In the genomic region with DNA sequence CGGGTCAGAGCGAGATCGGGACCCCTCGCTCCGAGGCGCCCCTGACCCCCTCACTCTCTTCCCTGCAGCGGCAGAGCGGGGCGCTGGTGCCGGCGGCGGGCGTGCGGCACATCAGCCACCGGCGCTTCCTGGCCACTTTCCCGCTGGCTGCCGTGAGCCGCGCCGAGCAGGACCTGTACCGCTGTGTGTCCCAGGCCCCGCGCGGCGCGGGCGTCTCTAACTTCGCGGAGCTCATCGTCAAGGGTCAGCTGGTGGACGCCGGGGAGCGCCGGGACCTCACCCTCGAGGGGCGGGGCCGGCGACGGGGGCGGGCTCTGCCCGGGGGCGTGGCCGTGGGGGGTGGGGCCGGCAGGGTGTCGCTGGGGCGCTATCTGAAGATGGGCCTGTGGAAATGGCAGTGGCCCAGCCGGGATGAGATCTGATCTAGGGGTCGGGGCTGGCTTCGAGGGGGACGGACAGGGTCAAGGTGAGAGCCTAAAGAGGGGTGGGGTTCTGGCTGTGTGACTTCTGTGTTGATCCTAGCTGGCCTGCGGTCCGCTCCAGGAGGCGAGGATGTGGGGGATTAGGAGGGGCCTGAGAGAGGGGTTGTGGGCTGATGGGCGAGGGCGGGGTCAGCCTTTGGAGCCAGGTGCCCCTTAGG, we compare ENCODE assay signal across 1 cellular context.
TF ChIP-seq lines count a peak whose summit lies in the region.

No MANE protein-coding gene starts in this region.

TF ChIP-seq in K562, 482 proteins besides CTCF, POLR2A, EP300 and RAD21 (continued from another document and continues in another):
- no peak for TF ChIP-seq CBX5 (IDR thresholded peaks at IDR 0.05; ENCODE audit: borderline replicate concordance, low read depth)
- TF ChIP-seq, protein P1, sequence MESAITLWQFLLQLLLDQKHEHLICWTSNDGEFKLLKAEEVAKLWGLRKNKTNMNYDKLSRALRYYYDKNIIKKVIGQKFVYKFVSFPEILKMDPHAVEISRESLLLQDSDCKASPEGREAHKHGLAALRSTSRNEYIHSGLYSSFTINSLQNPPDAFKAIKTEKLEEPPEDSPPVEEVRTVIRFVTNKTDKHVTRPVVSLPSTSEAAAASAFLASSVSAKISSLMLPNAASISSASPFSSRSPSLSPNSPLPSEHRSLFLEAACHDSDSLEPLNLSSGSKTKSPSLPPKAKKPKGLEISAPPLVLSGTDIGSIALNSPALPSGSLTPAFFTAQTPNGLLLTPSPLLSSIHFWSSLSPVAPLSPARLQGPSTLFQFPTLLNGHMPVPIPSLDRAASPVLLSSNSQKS (CRISPR knock-in tag; IDR thresholded peaks at IDR 0.05) = no peak
- TF ChIP-seq, protein P2, sequence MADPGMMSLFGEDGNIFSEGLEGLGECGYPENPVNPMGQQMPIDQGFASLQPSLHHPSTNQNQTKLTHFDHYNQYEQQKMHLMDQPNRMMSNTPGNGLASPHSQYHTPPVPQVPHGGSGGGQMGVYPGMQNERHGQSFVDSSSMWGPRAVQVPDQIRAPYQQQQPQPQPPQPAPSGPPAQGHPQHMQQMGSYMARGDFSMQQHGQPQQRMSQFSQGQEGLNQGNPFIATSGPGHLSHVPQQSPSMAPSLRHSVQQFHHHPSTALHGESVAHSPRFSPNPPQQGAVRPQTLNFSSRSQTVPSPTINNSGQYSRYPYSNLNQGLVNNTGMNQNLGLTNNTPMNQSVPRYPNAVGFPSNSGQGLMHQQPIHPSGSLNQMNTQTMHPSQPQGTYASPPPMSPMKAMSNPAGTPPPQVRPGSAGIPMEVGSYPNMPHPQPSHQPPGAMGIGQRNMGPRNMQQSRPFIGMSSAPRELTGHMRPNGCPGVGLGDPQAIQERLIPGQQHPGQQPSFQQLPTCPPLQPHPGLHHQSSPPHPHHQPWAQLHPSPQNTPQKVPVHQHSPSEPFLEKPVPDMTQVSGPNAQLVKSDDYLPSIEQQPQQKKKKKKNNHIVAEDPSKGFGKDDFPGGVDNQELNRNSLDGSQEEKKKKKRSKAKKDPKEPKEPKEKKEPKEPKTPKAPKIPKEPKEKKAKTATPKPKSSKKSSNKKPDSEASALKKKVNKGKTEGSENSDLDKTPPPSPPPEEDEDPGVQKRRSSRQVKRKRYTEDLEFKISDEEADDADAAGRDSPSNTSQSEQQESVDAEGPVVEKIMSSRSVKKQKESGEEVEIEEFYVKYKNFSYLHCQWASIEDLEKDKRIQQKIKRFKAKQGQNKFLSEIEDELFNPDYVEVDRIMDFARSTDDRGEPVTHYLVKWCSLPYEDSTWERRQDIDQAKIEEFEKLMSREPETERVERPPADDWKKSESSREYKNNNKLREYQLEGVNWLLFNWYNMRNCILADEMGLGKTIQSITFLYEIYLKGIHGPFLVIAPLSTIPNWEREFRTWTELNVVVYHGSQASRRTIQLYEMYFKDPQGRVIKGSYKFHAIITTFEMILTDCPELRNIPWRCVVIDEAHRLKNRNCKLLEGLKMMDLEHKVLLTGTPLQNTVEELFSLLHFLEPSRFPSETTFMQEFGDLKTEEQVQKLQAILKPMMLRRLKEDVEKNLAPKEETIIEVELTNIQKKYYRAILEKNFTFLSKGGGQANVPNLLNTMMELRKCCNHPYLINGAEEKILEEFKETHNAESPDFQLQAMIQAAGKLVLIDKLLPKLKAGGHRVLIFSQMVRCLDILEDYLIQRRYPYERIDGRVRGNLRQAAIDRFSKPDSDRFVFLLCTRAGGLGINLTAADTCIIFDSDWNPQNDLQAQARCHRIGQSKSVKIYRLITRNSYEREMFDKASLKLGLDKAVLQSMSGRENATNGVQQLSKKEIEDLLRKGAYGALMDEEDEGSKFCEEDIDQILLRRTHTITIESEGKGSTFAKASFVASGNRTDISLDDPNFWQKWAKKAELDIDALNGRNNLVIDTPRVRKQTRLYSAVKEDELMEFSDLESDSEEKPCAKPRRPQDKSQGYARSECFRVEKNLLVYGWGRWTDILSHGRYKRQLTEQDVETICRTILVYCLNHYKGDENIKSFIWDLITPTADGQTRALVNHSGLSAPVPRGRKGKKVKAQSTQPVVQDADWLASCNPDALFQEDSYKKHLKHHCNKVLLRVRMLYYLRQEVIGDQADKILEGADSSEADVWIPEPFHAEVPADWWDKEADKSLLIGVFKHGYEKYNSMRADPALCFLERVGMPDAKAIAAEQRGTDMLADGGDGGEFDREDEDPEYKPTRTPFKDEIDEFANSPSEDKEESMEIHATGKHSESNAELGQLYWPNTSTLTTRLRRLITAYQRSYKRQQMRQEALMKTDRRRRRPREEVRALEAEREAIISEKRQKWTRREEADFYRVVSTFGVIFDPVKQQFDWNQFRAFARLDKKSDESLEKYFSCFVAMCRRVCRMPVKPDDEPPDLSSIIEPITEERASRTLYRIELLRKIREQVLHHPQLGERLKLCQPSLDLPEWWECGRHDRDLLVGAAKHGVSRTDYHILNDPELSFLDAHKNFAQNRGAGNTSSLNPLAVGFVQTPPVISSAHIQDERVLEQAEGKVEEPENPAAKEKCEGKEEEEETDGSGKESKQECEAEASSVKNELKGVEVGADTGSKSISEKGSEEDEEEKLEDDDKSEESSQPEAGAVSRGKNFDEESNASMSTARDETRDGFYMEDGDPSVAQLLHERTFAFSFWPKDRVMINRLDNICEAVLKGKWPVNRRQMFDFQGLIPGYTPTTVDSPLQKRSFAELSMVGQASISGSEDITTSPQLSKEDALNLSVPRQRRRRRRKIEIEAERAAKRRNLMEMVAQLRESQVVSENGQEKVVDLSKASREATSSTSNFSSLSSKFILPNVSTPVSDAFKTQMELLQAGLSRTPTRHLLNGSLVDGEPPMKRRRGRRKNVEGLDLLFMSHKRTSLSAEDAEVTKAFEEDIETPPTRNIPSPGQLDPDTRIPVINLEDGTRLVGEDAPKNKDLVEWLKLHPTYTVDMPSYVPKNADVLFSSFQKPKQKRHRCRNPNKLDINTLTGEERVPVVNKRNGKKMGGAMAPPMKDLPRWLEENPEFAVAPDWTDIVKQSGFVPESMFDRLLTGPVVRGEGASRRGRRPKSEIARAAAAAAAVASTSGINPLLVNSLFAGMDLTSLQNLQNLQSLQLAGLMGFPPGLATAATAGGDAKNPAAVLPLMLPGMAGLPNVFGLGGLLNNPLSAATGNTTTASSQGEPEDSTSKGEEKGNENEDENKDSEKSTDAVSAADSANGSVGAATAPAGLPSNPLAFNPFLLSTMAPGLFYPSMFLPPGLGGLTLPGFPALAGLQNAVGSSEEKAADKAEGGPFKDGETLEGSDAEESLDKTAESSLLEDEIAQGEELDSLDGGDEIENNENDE (IDR thresholded peaks at IDR 0.05; ENCODE audit: low read depth, low read length) = no peak
- no peak for TF ChIP-seq ZNF639 (CRISPR knock-in tag; conservative IDR thresholded peaks at IDR 0.05 in 1 of 2, IDR thresholded peaks at IDR 0.05 in 1 of 2)
- 0 out of 2 replicates have a peak, but pooled peaks have one; percentile 14 for TF ChIP-seq NFIC (IDR thresholded peaks at IDR 0.05)
- peak; percentile 25; the same call in 1 of the 2 replicates for TF ChIP-seq CTBP1 (IDR thresholded peaks at IDR 0.05; ENCODE audit: borderline replicate concordance)
- no peak for TF ChIP-seq MAFK (IDR thresholded peaks at IDR 0.05; ENCODE audit: low read length)
- TF ChIP-seq ZNF785 (CRISPR knock-in tag; IDR thresholded peaks at IDR 0.05) = no peak
- TF ChIP-seq NRF1 (conservative IDR thresholded peaks at IDR 0.05 in 1 of 2, IDR thresholded peaks at IDR 0.05 in 1 of 2) = peak; percentile 38 to 46; a peak in 2 of 4 replicates
- TF ChIP-seq ESRRA (IDR thresholded peaks at IDR 0.05; ENCODE audit: borderline replicate concordance, low read depth) = peak; percentile 25; the same call in 1 of the 2 replicates
- no peak for TF ChIP-seq ZNF384 (IDR thresholded peaks at IDR 0.05; ENCODE audit: low read depth, low read length)
- no peak for TF ChIP-seq ZNF253 (CRISPR knock-in tag; conservative IDR thresholded peaks at IDR 0.05)
- TF ChIP-seq GABPB1 (CRISPR knock-in tag; IDR thresholded peaks at IDR 0.05) = 0 out of 2 replicates have a peak, but pooled peaks have one; percentile 55
- no peak for TF ChIP-seq TAF1 (IDR thresholded peaks at IDR 0.05; ENCODE audit: control insufficient read depth, extremely low read depth, insufficient read depth, low read length, severe bottlenecking)
- TF ChIP-seq, protein P3, sequence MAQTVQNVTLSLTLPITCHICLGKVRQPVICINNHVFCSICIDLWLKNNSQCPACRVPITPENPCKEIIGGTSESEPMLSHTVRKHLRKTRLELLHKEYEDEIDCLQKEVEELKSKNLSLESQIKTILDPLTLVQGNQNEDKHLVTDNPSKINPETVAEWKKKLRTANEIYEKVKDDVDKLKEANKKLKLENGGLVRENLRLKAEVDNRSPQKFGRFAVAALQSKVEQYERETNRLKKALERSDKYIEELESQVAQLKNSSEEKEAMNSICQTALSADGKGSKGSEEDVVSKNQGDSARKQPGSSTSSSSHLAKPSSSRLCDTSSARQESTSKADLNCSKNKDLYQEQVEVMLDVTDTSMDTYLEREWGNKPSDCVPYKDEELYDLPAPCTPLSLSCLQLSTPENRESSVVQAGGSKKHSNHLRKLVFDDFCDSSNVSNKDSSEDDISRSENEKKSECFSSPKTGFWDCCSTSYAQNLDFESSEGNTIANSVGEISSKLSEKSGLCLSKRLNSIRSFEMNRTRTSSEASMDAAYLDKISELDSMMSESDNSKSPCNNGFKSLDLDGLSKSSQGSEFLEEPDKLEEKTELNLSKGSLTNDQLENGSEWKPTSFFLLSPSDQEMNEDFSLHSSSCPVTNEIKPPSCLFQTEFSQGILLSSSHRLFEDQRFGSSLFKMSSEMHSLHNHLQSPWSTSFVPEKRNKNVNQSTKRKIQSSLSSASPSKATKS (CRISPR knock-in tag; IDR thresholded peaks at IDR 0.05) = no peak
- TF ChIP-seq MIER1 (IDR thresholded peaks at IDR 0.05; ENCODE audit: low read depth) = no peak
- no peak for TF ChIP-seq ZNF561 (CRISPR knock-in tag; conservative IDR thresholded peaks at IDR 0.05)
- peak; percentile 52 for TF ChIP-seq RB1 (IDR thresholded peaks at IDR 0.05; ENCODE audit: low read depth)
- TF ChIP-seq TAF9B (IDR thresholded peaks at IDR 0.05; ENCODE audit: partially characterized antibody) = no peak
- no peak for TF ChIP-seq CBFA2T2 (conservative IDR thresholded peaks at IDR 0.05)
- TF ChIP-seq BCOR (IDR thresholded peaks at IDR 0.05) = 0 out of 2 replicates have a peak, but pooled peaks have one; percentile 9
- TF ChIP-seq MAFF (IDR thresholded peaks at IDR 0.05; ENCODE audit: low read length) = no peak
- TF ChIP-seq, protein P4, sequence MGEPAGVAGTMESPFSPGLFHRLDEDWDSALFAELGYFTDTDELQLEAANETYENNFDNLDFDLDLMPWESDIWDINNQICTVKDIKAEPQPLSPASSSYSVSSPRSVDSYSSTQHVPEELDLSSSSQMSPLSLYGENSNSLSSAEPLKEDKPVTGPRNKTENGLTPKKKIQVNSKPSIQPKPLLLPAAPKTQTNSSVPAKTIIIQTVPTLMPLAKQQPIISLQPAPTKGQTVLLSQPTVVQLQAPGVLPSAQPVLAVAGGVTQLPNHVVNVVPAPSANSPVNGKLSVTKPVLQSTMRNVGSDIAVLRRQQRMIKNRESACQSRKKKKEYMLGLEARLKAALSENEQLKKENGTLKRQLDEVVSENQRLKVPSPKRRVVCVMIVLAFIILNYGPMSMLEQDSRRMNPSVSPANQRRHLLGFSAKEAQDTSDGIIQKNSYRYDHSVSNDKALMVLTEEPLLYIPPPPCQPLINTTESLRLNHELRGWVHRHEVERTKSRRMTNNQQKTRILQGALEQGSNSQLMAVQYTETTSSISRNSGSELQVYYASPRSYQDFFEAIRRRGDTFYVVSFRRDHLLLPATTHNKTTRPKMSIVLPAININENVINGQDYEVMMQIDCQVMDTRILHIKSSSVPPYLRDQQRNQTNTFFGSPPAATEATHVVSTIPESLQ (CRISPR knock-in tag; IDR thresholded peaks at IDR 0.05) = no peak
- TF ChIP-seq ZZZ3 (IDR thresholded peaks at IDR 0.05) = no peak
- no peak for TF ChIP-seq SNAPC5 (CRISPR knock-in tag; IDR thresholded peaks at IDR 0.05)
- TF ChIP-seq ZNF592 (IDR thresholded peaks at IDR 0.05) = no peak
- TF ChIP-seq HDAC1 (IDR thresholded peaks at IDR 0.05) = 0 out of 4 replicates have a peak, but pooled peaks of 1 of the 2 experiments have one; percentile 52
